In the genomic region with DNA sequence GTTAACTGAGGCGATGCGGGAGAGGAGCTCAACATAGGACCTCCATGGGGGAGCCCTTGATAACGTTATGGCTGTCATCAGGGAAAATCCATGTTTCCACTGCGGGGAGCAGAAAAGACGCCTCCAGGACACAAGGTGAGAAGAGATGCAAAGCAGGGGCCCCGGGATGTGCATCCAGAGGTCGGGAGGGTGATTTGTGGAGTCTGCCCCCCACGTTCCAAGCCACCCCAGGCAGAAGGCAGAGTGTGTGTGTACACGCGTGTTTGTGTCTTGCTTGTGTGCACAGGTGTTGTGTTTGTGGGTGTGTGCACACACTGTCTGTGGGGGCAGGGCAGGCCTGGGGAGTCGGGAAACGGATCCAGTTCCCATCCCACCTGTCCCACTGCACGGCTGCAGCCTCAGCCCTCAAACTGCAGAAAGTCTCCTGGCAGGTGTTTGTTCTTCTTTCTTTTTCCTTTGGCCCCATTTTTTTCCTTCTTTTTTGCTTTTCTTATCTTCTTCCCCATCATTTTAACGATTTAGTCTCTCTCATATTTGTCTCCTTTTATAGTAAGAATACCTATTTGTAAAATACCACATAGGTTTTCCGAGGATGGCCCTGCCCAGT, we compare ENCODE assay signal across 30 cellular contexts. TPM values are rescaled to one million over a fixed set of nuclear protein-coding genes. Genes with fewer than 3 reads are reported as not detected.
DNase-seq lines count a peak whose midpoint lies in the region; ATAC-seq, FAIRE-seq and TF ChIP-seq lines count a peak whose summit lies in the region.
"Had no signal": no experiment of that assay in that cellular context is flagged by ENCODE, and none has a peak within 500 bp of the region (broad histone marks: within the 10 kb centered on the region; RNA-seq: fewer than 3 reads in every experiment).

No MANE protein-coding gene starts in this region.

- no peaks in the 10 kb centered on the region for H3K4me1 ChIP-seq in HepG2 (ENCODE audit: insufficient read depth, low read length)
- no peaks in the 10 kb centered on the region for H3K4me1 ChIP-seq in right lobe of liver
- H3K4me1 ChIP-seq in neural progenitor cell: peaks cover 37% of the 10 kb centered on the region
- H3K4me1 ChIP-seq in tibial nerve: no peaks in the 10 kb centered on the region

- in situ Hi-C loops in HepG2 (cut with HindIII; ENCODE audit: extremely low pct_ligation_motif_present, low pct_unique_long_range_greater_than_20kb): no loop called here

- H3F3A ChIP-seq in neural progenitor cell (ENCODE audit: low read depth): peaks cover 9% of the 10 kb centered on the region

- POLR2A ChIA-PET in HepG2 (lab: Yijun Ruan, JAX): no interaction called here

- H3K9me3 Mint-ChIP-seq in neural progenitor cell: peaks cover 2% of the 10 kb centered on the region

- H3K4me3 ChIP-seq in HepG2 (replicated peaks in 1 of 3; ENCODE audit: insufficient read depth in 1 of 3, low read depth in 2 of 3, low read length in 3 of 3) (no peak overlapping the region), right lobe of liver (no peak overlapping the region), neural progenitor cell (no peak overlapping the region), tibial nerve (no peak overlapping the region)
- H3K4me3 ChIP-seq: K562 had no signal

- H3K4me2 ChIP-seq in HepG2 (ENCODE audit: low read depth, low read length) (no peak overlapping the region), neural progenitor cell (no peak overlapping the region)
- H3K4me2 ChIP-seq: SK-N-SH had no signal

- H3K27me3 Mint-ChIP-seq in neural progenitor cell (ENCODE audit: insufficient read depth, low read depth): no peaks in the 10 kb centered on the region

- intact Hi-C loops in HepG2 (cut with micrococcal nuclease; ENCODE audit: unreplicated experiment): no loop called here
- intact Hi-C loops in right lobe of liver (cut with DNase I): no loop called here

- H3K36me3 Mint-ChIP-seq in neural progenitor cell: peaks cover 10% of the 10 kb centered on the region
- H3K36me3 Mint-ChIP-seq: CD8-positive, alpha-beta memory T cell had no signal

- TF ChIP-seq EP300 in HepG2 (IDR thresholded peaks at IDR 0.05; ENCODE audit: low read depth in 2 of 2, low read length in 2 of 2) (no peak), HepG2 (CRISPR knock-in tag; IDR thresholded peaks at IDR 0.05; ENCODE audit: borderline replicate concordance) (no peak), tibial nerve (IDR thresholded peaks at IDR 0.05) (no peak)

- CTCF ChIA-PET in HepG2 (lab: Yijun Ruan, JAX; ENCODE audit: low intra/inter-chr PET ratio, low total read pairs): no interaction called here

- H3K36me3 ChIP-seq in HepG2 (replicated peaks in 1 of 2; ENCODE audit: control insufficient read depth in 1 of 2, insufficient read depth in 2 of 2, low read length in 2 of 2) (no peaks in the 10 kb centered on the region), right lobe of liver (no peaks in the 10 kb centered on the region), neural progenitor cell (no peaks in the 10 kb centered on the region), tibial nerve (no peaks in the 10 kb centered on the region)

- H2AFZ ChIP-seq in HepG2 (ENCODE audit: low read length) (no peak overlapping the region), neural progenitor cell (replicated peaks) (no peak overlapping the region)

- BruUV-seq in HepG2 (replicated peaks; lab: Mats Ljungman, UMichigan): no TSS peak

- no peak for FAIRE-seq in HepG2 (lab: Jason Lieb, UNC)
- peak; percentile 93 for FAIRE-seq in HTR-8/SVneo (lab: Jason Lieb, UNC)
- FAIRE-seq: A204.1, K562 had no signal

- H3K27ac ChIP-seq in HepG2 (ENCODE audit: extremely low read length, insufficient read depth, low read length): no peak overlapping the region
- H3K27ac ChIP-seq in right lobe of liver: no peak overlapping the region
- no peak overlapping the region for H3K27ac ChIP-seq in neural progenitor cell
- H3K27ac ChIP-seq in tibial nerve: no peak overlapping the region
- H3K27ac ChIP-seq: C4-2B had no signal

- no peak overlapping the region for H3K9ac ChIP-seq in HepG2 (ENCODE audit: insufficient read depth, low read depth, low read length)
- H3K9ac ChIP-seq in neural progenitor cell: no peak overlapping the region
- H3K9ac ChIP-seq: SK-N-SH had no signal

- H3K9me3 ChIP-seq in HepG2 (ENCODE audit: low read length) (no peaks in the 10 kb centered on the region), right lobe of liver (no peaks in the 10 kb centered on the region), neural progenitor cell (ENCODE audit: low read depth) (no peaks in the 10 kb centered on the region), tibial nerve (no peaks in the 10 kb centered on the region)
- H3K9me3 ChIP-seq: SK-N-SH had no signal

- no peak overlapping the region for H3K4me3 Mint-ChIP-seq in neural progenitor cell
- H3K4me3 Mint-ChIP-seq: CD8-positive, alpha-beta memory T cell had no signal

- ATAC-seq in HepG2: no peak
- ATAC-seq in right lobe of liver: no peak
- no peak for ATAC-seq in GM19023 (IDR thresholded peaks at IDR 0.05; ENCODE audit: unreplicated experiment)
- ATAC-seq: HCT116, K562, PC-3 had no signal

- no peak for TF ChIP-seq CTCF in HepG2 (CRISPR knock-in tag; IDR thresholded peaks at IDR 0.05)
- no peak for TF ChIP-seq CTCF in right lobe of liver (IDR thresholded peaks at IDR 0.05)
- no peak for TF ChIP-seq CTCF in neural progenitor cell (IDR thresholded peaks at IDR 0.05)
- TF ChIP-seq CTCF in tibial nerve (IDR thresholded peaks at IDR 0.05): no peak

- peaks cover 52% of the 10 kb centered on the region for H3K4me1 Mint-ChIP-seq in neural progenitor cell
- H3K4me1 Mint-ChIP-seq: CD8-positive, alpha-beta memory T cell had no signal

- no peak for TF ChIP-seq RAD21 in HepG2 (CRISPR knock-in tag; IDR thresholded peaks at IDR 0.05)

- H3K27me3 ChIP-seq in HepG2 (ENCODE audit: control insufficient read depth in 1 of 2, insufficient read depth in 2 of 2, low read length in 2 of 2) (peaks cover 6 to 74% of the 10 kb centered on the region in 2 experiments), right lobe of liver (no peaks in the 10 kb centered on the region), neural progenitor cell (no peaks in the 10 kb centered on the region), tibial nerve (no peaks in the 10 kb centered on the region)

- H4K20me1 ChIP-seq in HepG2 (ENCODE audit: insufficient read depth, low read length) (no peaks in the 10 kb centered on the region), neural progenitor cell (ENCODE audit: low read depth) (no peaks in the 10 kb centered on the region)

- WGBS in HepG2 (ENCODE audit: low lambda C conversion rate): 26% methylated on average over 14 of the region's 15 CpGs
- WGBS in right lobe of liver (ENCODE audit: insufficient coverage, low coverage, low lambda C conversion rate, missing lambda C conversion rate): 69% methylated on average over 8 of the region's 15 CpGs
- 80 to 84% methylated on average over 15 of the region's 15 CpGs for WGBS in tibial nerve, 2 donors

- H3K27ac Mint-ChIP-seq in neural progenitor cell: peak overlapping the region; percentile 35
- H3K27ac Mint-ChIP-seq: CD8-positive, alpha-beta memory T cell had no signal

- DNase-seq in HepG2 (ENCODE audit: low spot score): no peak
- no peak for DNase-seq in right lobe of liver
- no peak for DNase-seq in HTR-8/SVneo (ENCODE audit: insufficient read length, low spot score)
- no peak for DNase-seq in neural progenitor cell (ENCODE audit: low spot score)
- DNase-seq in tibial nerve (ENCODE audit: low spot score in 2 of 2): no peak
- no peak for DNase-seq in DMS79 (lab: John Stamatoyannopoulos, UW)
- no peak for DNase-seq in activated CD4-positive, alpha-beta T cell treated with anti-CD3 and anti-CD28 coated beads, Interleukin-2, amount 50 U/mL, for 1 hour
- DNase-seq: AML-193; CD8-positive, alpha-beta memory T cell; DMS 273 treated with DMSO at 0.1 percent for 48 hours; DMS79 treated with DMSO at 0.1 percent for 48 hours; GF-D8; GOT3; Kasumi-1; MV-4-11; NCI-H1105; NCI-H1436 treated with DMSO at 0.1 percent for 48 hours; NCI-H1930; NCI-H446 treated with DMSO at 0.1 percent for 48 hours; NCI-H82; NK-92 treated with Interleukin-12 subunit alpha and Interleukin-12 subunit beta, amount 100 ng/mL, for 24 hours; PC-3; SK-N-SH; SW 1271 had no signal

- TF ChIP-seq POLR2A in HepG2 (IDR thresholded peaks at IDR 0.05; ENCODE audit: insufficient read depth in 1 of 2, low read depth in 2 of 2, low read length in 2 of 2) (no peak), right lobe of liver (IDR thresholded peaks at IDR 0.05) (no peak), tibial nerve (IDR thresholded peaks at IDR 0.05) (no peak)

- no peaks in the 10 kb centered on the region for H3K79me2 ChIP-seq in HepG2 (ENCODE audit: insufficient read depth, low read length)
- H3K79me2 ChIP-seq in neural progenitor cell (ENCODE audit: low read depth): no peaks in the 10 kb centered on the region

TF ChIP-seq in HepG2, 621 proteins besides CTCF, POLR2A, EP300 and RAD21 (continues in another document):
- TF ChIP-seq TCF7L2 (IDR thresholded peaks at IDR 0.05; ENCODE audit: low read depth, low read length): no peak

RNA-seq across cellular contexts. Expression of a gene that starts 17.4 kb away (rescaled TPM):
- total RNA-seq in HepG2 (2016; rRNA removed; fragmentation: Illumina TruSeq; extraction: Trizol) (0.09 TPM in 1 of 2 replicates, not detected in the other), right lobe of liver (under 1 TPM in 2 of 6 experiments, not detected in 4; 0.13 to 0.18 TPM), neural progenitor cell (ENCODE audit: low replicate concordance) (28.8 and 63.1 TPM in 2 replicates), tibial nerve (under 1 TPM; under 0.01 to 0.42 (median 0.26) TPM)
- total RNA-seq in HepG2 (2016; cell fraction: cytosol; rRNA removed; fragmentation: Illumina TruSeq; extraction: Trizol; ENCODE audit: low read depth): not detected in 2 replicates
- not detected in 2 replicates for total RNA-seq in HepG2 (2016; cell fraction: insoluble cytoplasmic fraction; rRNA removed; fragmentation: Illumina TruSeq; extraction: Trizol)
- total RNA-seq in HepG2 (2016; cell fraction: membrane; rRNA removed; fragmentation: Illumina TruSeq; extraction: Trizol): not detected in 2 replicates
- not detected in 2 replicates for total RNA-seq in HepG2 (2016; cell fraction: nucleus; rRNA removed; fragmentation: Illumina TruSeq; extraction: Trizol)
- polyA plus RNA-seq in HepG2 (2011; rRNA removed): 0.04 TPM in 1 of 2 replicates, not detected in the other
- 0.04 TPM in 1 of 2 replicates, not detected in the other for polyA plus RNA-seq in HepG2 (2011; cell fraction: cytosol; rRNA removed)
- 0.16 TPM in 1 of 2 replicates, not detected in the other for polyA plus RNA-seq in HepG2 (2011; cell fraction: nucleus; rRNA removed)
- polyA plus RNA-seq in HepG2 (2012): 0.05 TPM in 1 of 2 replicates, not detected in the other
- polyA plus RNA-seq in HepG2 (2016; cell fraction: cytosol; fragmentation: Illumina TruSeq; extraction: Trizol; ENCODE audit: low read depth): not detected in 2 replicates
- polyA plus RNA-seq in HepG2 (2016; cell fraction: insoluble cytoplasmic fraction; fragmentation: Illumina TruSeq; extraction: Trizol; ENCODE audit: low read depth): not detected in 2 replicates
- not detected in 2 replicates for polyA plus RNA-seq in HepG2 (2016; cell fraction: membrane; fragmentation: Illumina TruSeq; extraction: Trizol; ENCODE audit: low read depth)
- not detected in 2 replicates for polyA plus RNA-seq in HepG2 (2016; cell fraction: nucleus; fragmentation: Illumina TruSeq; extraction: Trizol; ENCODE audit: insufficient read depth, low read depth)
- not detected in 2 replicates for polyA minus RNA-seq in HepG2 (2011; rRNA and poly(A)+ RNA removed; ENCODE audit: low replicate concordance)
- not detected in 2 replicates for polyA minus RNA-seq in HepG2 (2011; cell fraction: cytosol; rRNA and poly(A)+ RNA removed)
- polyA minus RNA-seq in HepG2 (2011; cell fraction: nucleus; rRNA and poly(A)+ RNA removed): 0.13 TPM in 1 of 2 replicates, not detected in the other
- total RNA-seq: CD8-positive, alpha-beta memory T cell; HT-29 had no signal
- polyA plus RNA-seq: CD8-positive, alpha-beta memory T cell; K562 had no signal

Comparison
In these comparisons a context has a peak if more than half of its experiments do, and no peak if none do; other contexts are left out.
1. RNA of a gene that starts 17.4 kb away (total RNA-seq): 28.8 to 63.1 TPM in neural progenitor cell; under 0.01 to 0.42 TPM in tibial nerve, 0.09 TPM in HepG2 and 0.13 to 0.18 TPM in right lobe of liver; every median in the first group is over 10 times any median in the second.